ENCODE assay signal across 10 cellular contexts in the genomic region with DNA sequence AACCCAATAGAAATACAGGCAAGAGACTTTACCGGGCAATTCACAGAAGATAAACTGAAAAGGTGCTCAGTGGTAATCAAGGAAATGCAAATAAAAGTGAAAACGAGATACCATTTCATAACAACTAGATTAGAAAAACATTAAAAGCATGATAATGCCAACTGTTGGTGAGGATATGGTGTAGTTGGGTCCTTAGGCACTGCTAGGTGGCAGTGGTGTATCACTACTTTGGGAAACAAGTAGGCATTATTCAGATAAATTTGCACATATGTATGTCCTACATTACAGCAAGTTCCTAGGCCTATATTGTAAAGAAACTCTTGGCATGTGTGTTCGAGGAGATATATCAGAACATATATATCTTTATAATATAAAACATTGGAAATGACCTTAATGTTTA. TPM values are rescaled to one million over a fixed set of nuclear protein-coding genes. Genes with fewer than 3 reads are reported as not detected.
DNase-seq lines count a peak whose midpoint lies in the region; ATAC-seq and TF ChIP-seq lines count a peak whose summit lies in the region.
"Had no signal": no experiment of that assay in that cellular context is flagged by ENCODE, and none has a peak within 500 bp of the region (broad histone marks: within the 10 kb centered on the region; RNA-seq: fewer than 3 reads in every experiment).

No MANE protein-coding gene starts in this region.

- H3K4me2 ChIP-seq in PC-9: no peak overlapping the region

- H3K9me2 ChIP-seq in PC-9 (ENCODE audit: insufficient read depth): no peaks in the 10 kb centered on the region

- H3K4me3 ChIP-seq in AG04450 (ENCODE audit: low read depth, low read length) (no peak overlapping the region), GM12875 (ENCODE audit: low read depth, low read length) (no peak overlapping the region), PC-9 (no peak overlapping the region), lower lobe of right lung (no peak overlapping the region)

- CTCF ChIA-PET in AG04450 (lab: Charles Lee) (no interaction called here), PC-9 (lab: Charles Lee) (no interaction called here)

- peaks cover 4% of the 10 kb centered on the region; the same call in 1 of the 2 replicates for H3K9me3 ChIP-seq in AG04450 (ENCODE audit: control insufficient read depth, insufficient read depth, low read length)
- no peaks in the 10 kb centered on the region for H3K9me3 ChIP-seq in PC-9 (ENCODE audit: insufficient read depth, low read depth)
- H3K9me3 ChIP-seq in lower lobe of right lung: no peaks in the 10 kb centered on the region

- H3K4me1 ChIP-seq in PC-9 (replicated peaks; ENCODE audit: insufficient read depth): no peaks in the 10 kb centered on the region
- no peaks in the 10 kb centered on the region for H3K4me1 ChIP-seq in lower lobe of right lung

- no peak for TF ChIP-seq POLR2A in erythroblast (IDR thresholded peaks at IDR 0.05; ENCODE audit: low read length)

- no TSS peak for BruUV-seq in PC-9 (replicated peaks; lab: Mats Ljungman, UMichigan)

- no peaks in the 10 kb centered on the region for H4K20me1 ChIP-seq in PC-9 (ENCODE audit: insufficient read depth)

- no peak overlapping the region for H3K27ac ChIP-seq in AG04450 (ENCODE audit: low read depth, low read length)
- no peak overlapping the region for H3K27ac ChIP-seq in PC-9
- no peak overlapping the region for H3K27ac ChIP-seq in lower lobe of right lung

- DNase-seq in AG04450 (ENCODE audit: low read depth, low spot score) (no peak), PC-9 (no peak), erythroblast (lab: John Stamatoyannopoulos, UW) (peak; percentile 10 to 25), lower lobe of right lung (no peak), retina (no peak), mesenteric fat pad (ENCODE audit: low spot score) (no peak)
- DNase-seq: activated naive CD4-positive, alpha-beta T cell; Right ventricle myocardium superior had no signal

- no peaks in the 10 kb centered on the region for H3K27me3 ChIP-seq in AG04450 (ENCODE audit: control insufficient read depth, insufficient read depth, low read length)
- H3K27me3 ChIP-seq in PC-9 (ENCODE audit: insufficient read depth, low read depth): no peaks in the 10 kb centered on the region
- H3K27me3 ChIP-seq in lower lobe of right lung (ENCODE audit: low read depth): no peaks in the 10 kb centered on the region

- no peaks in the 10 kb centered on the region for H3K36me3 ChIP-seq in PC-9 (ENCODE audit: low read depth)
- H3K36me3 ChIP-seq in lower lobe of right lung: no peaks in the 10 kb centered on the region

- no peaks in the 10 kb centered on the region for H3K79me2 ChIP-seq in PC-9 (ENCODE audit: low read depth)

- no peak overlapping the region for H2AFZ ChIP-seq in PC-9

- TF ChIP-seq CTCF in AG04450 (IDR thresholded peaks at IDR 0.05; ENCODE audit: low read depth, low read length): peak; percentile 47; the same call in 1 of the 2 replicates
- 0 out of 2 replicates have a peak, but pooled peaks have one; percentile 13 for TF ChIP-seq CTCF in GM12875 (IDR thresholded peaks at IDR 0.05; ENCODE audit: borderline replicate concordance, insufficient read depth, low read depth, low read length)
- peak; percentile 69 for TF ChIP-seq CTCF in PC-9 (conservative IDR thresholded peaks at IDR 0.05)
- no peak for TF ChIP-seq CTCF in lower lobe of right lung (IDR thresholded peaks at IDR 0.05)

- intact Hi-C loops in PC-9 (cut with micrococcal nuclease; ENCODE audit: unreplicated experiment): loop anchor here (1.0 to 5.0 kb wide), 6 partner anchors 110 to 500 kb away; no protein-coding TSS in a partner anchor
- intact Hi-C loops in lower lobe of right lung (cut with DNase I): no loop called here

- H3F3A ChIP-seq in PC-9 (ENCODE audit: insufficient read depth, low read depth): peaks cover 3% of the 10 kb centered on the region; the same call in 1 of the 2 replicates

- ATAC-seq in lower lobe of right lung (no peak), HG02970 (IDR thresholded peaks at IDR 0.05; ENCODE audit: low FRiP score, unreplicated experiment) (no peak)

- POLR2A ChIA-PET in AG04450 (lab: Yijun Ruan, JAX) (no interaction called here), PC-9 (lab: Charles Lee; ENCODE audit: unreplicated experiment) (no interaction called here)

RNA-seq across cellular contexts. Expression of gene AZIN2, which starts 31.0 kb away (rescaled TPM):
- polyA plus RNA-seq in AG04450 (2011; rRNA removed): 7.0 and 7.8 TPM in 2 replicates
- 13.7 and 14.7 TPM in 2 replicates for polyA minus RNA-seq in AG04450 (2011; rRNA and poly(A)+ RNA removed)
- total RNA-seq in PC-9 (2021) (7.3 and 11.6 TPM in 2 replicates), lower lobe of right lung (2.4 TPM), mesenteric fat pad (2.1 TPM)

Comparison
In these comparisons a context has a peak if more than half of its experiments do, and no peak if none do; other contexts are left out.
1. DNase-seq: peak in erythroblast (2 of 2); none in AG04450 (single experiment), PC-9 (0 of 2), lower lobe of right lung (single experiment), retina (single experiment) and mesenteric fat pad (single experiment).